In the genomic region with DNA sequence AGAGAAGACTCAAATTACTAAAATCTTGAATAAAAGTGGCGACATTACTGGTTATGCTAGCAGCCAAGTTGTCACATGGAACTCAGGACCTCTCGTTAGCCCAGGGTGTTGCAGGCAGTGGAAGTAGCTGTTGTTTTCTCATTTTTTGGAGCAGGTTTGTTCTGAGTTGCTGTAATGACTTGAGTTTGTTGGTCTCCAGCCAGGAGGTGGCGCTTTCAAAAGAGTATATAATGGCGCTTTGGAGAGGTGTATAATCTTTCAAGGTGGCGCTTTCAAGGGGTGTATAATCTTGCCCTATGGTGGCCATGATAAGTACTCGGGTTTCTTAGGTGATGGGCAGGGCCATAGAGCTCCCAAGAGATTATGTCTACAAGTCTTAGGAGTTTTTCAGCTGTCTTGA, we compare ENCODE assay signal across 1 cellular context.
TF ChIP-seq lines count a peak whose summit lies in the region.

No MANE protein-coding gene starts in this region.

TF ChIP-seq in WTC11, 78 proteins besides CTCF, POLR2A, EP300 and RAD21 (continued from another document):
- TF ChIP-seq, protein P1, sequence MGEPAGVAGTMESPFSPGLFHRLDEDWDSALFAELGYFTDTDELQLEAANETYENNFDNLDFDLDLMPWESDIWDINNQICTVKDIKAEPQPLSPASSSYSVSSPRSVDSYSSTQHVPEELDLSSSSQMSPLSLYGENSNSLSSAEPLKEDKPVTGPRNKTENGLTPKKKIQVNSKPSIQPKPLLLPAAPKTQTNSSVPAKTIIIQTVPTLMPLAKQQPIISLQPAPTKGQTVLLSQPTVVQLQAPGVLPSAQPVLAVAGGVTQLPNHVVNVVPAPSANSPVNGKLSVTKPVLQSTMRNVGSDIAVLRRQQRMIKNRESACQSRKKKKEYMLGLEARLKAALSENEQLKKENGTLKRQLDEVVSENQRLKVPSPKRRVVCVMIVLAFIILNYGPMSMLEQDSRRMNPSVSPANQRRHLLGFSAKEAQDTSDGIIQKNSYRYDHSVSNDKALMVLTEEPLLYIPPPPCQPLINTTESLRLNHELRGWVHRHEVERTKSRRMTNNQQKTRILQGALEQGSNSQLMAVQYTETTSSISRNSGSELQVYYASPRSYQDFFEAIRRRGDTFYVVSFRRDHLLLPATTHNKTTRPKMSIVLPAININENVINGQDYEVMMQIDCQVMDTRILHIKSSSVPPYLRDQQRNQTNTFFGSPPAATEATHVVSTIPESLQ (CRISPR knock-in tag; IDR thresholded peaks at IDR 0.05) = no peak
- TF ChIP-seq PRRX2 (CRISPR knock-in tag; IDR thresholded peaks at IDR 0.05) (no peak), USF1 (CRISPR knock-in tag; IDR thresholded peaks at IDR 0.05) (no peak), HMGXB4 (CRISPR knock-in tag; IDR thresholded peaks at IDR 0.05) (no peak), PRDM15 (CRISPR knock-in tag; IDR thresholded peaks at IDR 0.05) (no peak), ZNF416 (CRISPR knock-in tag; IDR thresholded peaks at IDR 0.05) (no peak), GTF2I (CRISPR knock-in tag; conservative IDR thresholded peaks at IDR 0.05) (no peak), EMX1 (CRISPR knock-in tag; IDR thresholded peaks at IDR 0.05) (no peak), JUN (CRISPR knock-in tag; IDR thresholded peaks at IDR 0.05) (no peak), ZNF425 (CRISPR knock-in tag; conservative IDR thresholded peaks at IDR 0.05) (no peak), FOXP1 (CRISPR knock-in tag; IDR thresholded peaks at IDR 0.05; ENCODE audit: borderline replicate concordance) (no peak), RELA (CRISPR knock-in tag; IDR thresholded peaks at IDR 0.05; ENCODE audit: borderline replicate concordance) (no peak), NFATC4 (CRISPR knock-in tag; IDR thresholded peaks at IDR 0.05) (no peak), TEAD1 (CRISPR knock-in tag; IDR thresholded peaks at IDR 0.05) (no peak), SMAD3 (CRISPR knock-in tag; IDR thresholded peaks at IDR 0.05; ENCODE audit: borderline replicate concordance) (no peak), MXD4 (CRISPR knock-in tag; IDR thresholded peaks at IDR 0.05; ENCODE audit: borderline replicate concordance) (no peak)
- TF ChIP-seq, protein P2, sequence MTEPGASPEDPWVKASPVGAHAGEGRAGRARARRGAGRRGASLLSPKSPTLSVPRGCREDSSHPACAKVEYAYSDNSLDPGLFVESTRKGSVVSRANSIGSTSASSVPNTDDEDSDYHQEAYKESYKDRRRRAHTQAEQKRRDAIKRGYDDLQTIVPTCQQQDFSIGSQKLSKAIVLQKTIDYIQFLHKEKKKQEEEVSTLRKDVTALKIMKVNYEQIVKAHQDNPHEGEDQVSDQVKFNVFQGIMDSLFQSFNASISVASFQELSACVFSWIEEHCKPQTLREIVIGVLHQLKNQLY (CRISPR knock-in tag; IDR thresholded peaks at IDR 0.05) = no peak
- TF ChIP-seq, protein P3, sequence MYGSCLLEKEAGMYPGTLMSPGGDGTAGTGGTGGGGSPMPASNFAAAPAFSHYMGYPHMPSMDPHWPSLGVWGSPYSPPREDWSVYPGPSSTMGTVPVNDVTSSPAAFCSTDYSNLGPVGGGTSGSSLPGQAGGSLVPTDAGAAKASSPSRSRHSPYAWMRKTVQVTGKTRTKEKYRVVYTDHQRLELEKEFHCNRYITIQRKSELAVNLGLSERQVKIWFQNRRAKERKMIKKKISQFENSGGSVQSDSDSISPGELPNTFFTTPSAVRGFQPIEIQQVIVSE (CRISPR knock-in tag; IDR thresholded peaks at IDR 0.05; ENCODE audit: borderline replicate concordance) = no peak
TF ChIP-seq in WTC11: peak in this region for 0.
